ENCODE assay signal across 18 cellular contexts in the genomic region with DNA sequence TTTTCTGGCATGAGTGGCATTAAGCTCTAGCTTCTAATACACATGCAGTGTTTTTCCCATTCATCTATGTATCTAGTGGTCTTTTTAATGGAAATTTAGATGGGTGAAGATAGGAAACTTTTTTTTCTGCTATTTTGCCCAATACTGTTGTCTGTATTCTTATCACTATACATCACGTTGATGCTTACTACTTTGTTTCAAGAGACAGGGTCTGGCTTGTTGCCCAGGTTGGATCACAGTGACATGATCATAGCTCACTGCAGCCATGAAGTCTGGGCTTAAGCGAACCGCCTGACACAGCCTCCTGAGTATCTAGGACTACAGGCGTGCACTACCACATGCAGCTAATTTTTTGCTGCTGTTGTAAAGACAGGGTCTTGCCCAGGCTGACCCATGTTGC.
DNase-seq lines count a peak whose midpoint lies in the region; ATAC-seq and TF ChIP-seq lines count a peak whose summit lies in the region.
"Had no signal": no experiment of that assay in that cellular context is flagged by ENCODE, and none has a peak within 500 bp of the region (broad histone marks: within the 10 kb centered on the region; RNA-seq: fewer than 3 reads in every experiment).

No MANE protein-coding gene starts in this region.

- H3K27me3 ChIP-seq in right cardiac atrium (ENCODE audit: control insufficient read depth, insufficient read depth), result no peaks in the 10 kb centered on the region
- H3K27me3 ChIP-seq: body of pancreas, transverse colon had no signal

- no peak overlapping the region for H3K27ac Mint-ChIP-seq in nephron progenitor cell
- H3K27ac Mint-ChIP-seq in stimulated activated naive B cell treated with anti-CD40 and anti-IgM and Interleukin-4, amounts not matched to agents 10 μg/mL and 1 μg/mL and 100 μg/mL, for 72 hours, result no peak overlapping the region
- H3K27ac Mint-ChIP-seq: activated CD4-positive, alpha-beta T cell treated with anti-CD3 and anti-CD28 coated beads for 36 hours; CD4-positive, alpha-beta memory T cell had no signal

- TF ChIP-seq CTCF in choroid plexus epithelial cell (conservative IDR thresholded peaks at IDR 0.05; ENCODE audit: low read depth, low read length) (no peak), nephron progenitor cell (IDR thresholded peaks at IDR 0.05) (no peak)

- peaks cover 3% of the 10 kb centered on the region for H3K4me1 ChIP-seq in right cardiac atrium (ENCODE audit: control insufficient read depth, insufficient read depth, low read length)
- H3K4me1 ChIP-seq: body of pancreas, transverse colon had no signal

- H3K9me3 Mint-ChIP-seq in nephron progenitor cell, result peaks cover 3% of the 10 kb centered on the region
- no peaks in the 10 kb centered on the region for H3K9me3 Mint-ChIP-seq in stimulated activated naive B cell treated with anti-CD40 and anti-IgM and Interleukin-4, amounts not matched to agents 10 μg/mL and 1 μg/mL and 100 μg/mL, for 72 hours

- H3K4me3 Mint-ChIP-seq in nephron progenitor cell, result no peak overlapping the region
- no peak overlapping the region for H3K4me3 Mint-ChIP-seq in stimulated activated naive B cell treated with anti-CD40 and anti-IgM and Interleukin-4, amounts not matched to agents 10 μg/mL and 1 μg/mL and 100 μg/mL, for 72 hours
- H3K4me3 Mint-ChIP-seq: activated CD4-positive, alpha-beta T cell treated with anti-CD3 and anti-CD28 coated beads for 36 hours; CD4-positive, alpha-beta memory T cell had no signal

- H3K27ac ChIP-seq in right cardiac atrium (ENCODE audit: low read length), result no peak overlapping the region
- H3K27ac ChIP-seq: body of pancreas, transverse colon had no signal

- peak; percentile 29 for DNase-seq in Ammon's horn (ENCODE audit: low spot score)
- DNase-seq in NCI-H2171 (lab: John Stamatoyannopoulos, UW), result peak; percentile 20
- DNase-seq in choroid plexus epithelial cell (ENCODE audit: low read depth), result peak; percentile 66
- DNase-seq in right cardiac atrium, result peak; percentile 49 to 75 (median 62)
- DNase-seq in activated gamma-delta T cell (lab: John Stamatoyannopoulos, UW), result no peak
- no peak for DNase-seq in nephron progenitor cell
- no peak for DNase-seq in stimulated activated naive B cell treated with anti-CD40 and anti-IgM and Interleukin-4, amounts not matched to agents 10 μg/mL and 1 μg/mL and 100 μg/mL, for 72 hours
- no peak for DNase-seq in NK-92 (lab: John Stamatoyannopoulos, UW; ENCODE audit: unreplicated experiment)
- DNase-seq: ACHN; activated CD4-positive, alpha-beta T cell treated with anti-CD3 and anti-CD28 coated beads for 36 hours; activated CD8-positive, alpha-beta memory T cell treated with anti-CD3 and anti-CD28 coated beads, Interleukin-2, amount 50 U/mL, for 4 hours; activated naive CD4-positive, alpha-beta T cell treated with Interleukin-2 at 50 U/mL for 16 hours; CD4-positive, alpha-beta memory T cell; EL; GOT3; T-helper 2 cell; transverse colon had no signal

- intact Hi-C loops in right cardiac atrium (cut with DNase I), result no loop called here

- no peaks in the 10 kb centered on the region for H3K36me3 Mint-ChIP-seq in nephron progenitor cell (ENCODE audit: low read depth)
- H3K36me3 Mint-ChIP-seq in stimulated activated naive B cell treated with anti-CD40 and anti-IgM and Interleukin-4, amounts not matched to agents 10 μg/mL and 1 μg/mL and 100 μg/mL, for 72 hours, result peaks cover 0 to 6% of the 10 kb centered on the region in 2 donors
- H3K36me3 Mint-ChIP-seq: CD4-positive, alpha-beta memory T cell had no signal

- H3K9me3 ChIP-seq in right cardiac atrium (ENCODE audit: control insufficient read depth, low read length), result no peaks in the 10 kb centered on the region
- H3K9me3 ChIP-seq: body of pancreas, transverse colon had no signal

- peak; percentile 60 to 63 for ATAC-seq in right cardiac atrium
- ATAC-seq in stimulated activated naive B cell treated with anti-CD40 and anti-IgM and Interleukin-4, amounts not matched to agents 10 μg/mL and 1 μg/mL and 100 μg/mL, for 72 hours (replicated peaks), result no peak
- ATAC-seq: activated CD4-positive, alpha-beta T cell treated with anti-CD3 and anti-CD28 coated beads for 36 hours; body of pancreas had no signal

- H3K4me1 Mint-ChIP-seq in nephron progenitor cell, result no peaks in the 10 kb centered on the region
- peaks cover 0 to 10% of the 10 kb centered on the region in 2 donors for H3K4me1 Mint-ChIP-seq in stimulated activated naive B cell treated with anti-CD40 and anti-IgM and Interleukin-4, amounts not matched to agents 10 μg/mL and 1 μg/mL and 100 μg/mL, for 72 hours
- H3K4me1 Mint-ChIP-seq: activated CD4-positive, alpha-beta T cell treated with anti-CD3 and anti-CD28 coated beads for 36 hours; CD4-positive, alpha-beta memory T cell had no signal

- 29% methylated on average over 4 of the region's 4 CpGs for WGBS in right cardiac atrium

- no peaks in the 10 kb centered on the region for H3K27me3 Mint-ChIP-seq in nephron progenitor cell (ENCODE audit: low read depth, poor library complexity)
- no peaks in the 10 kb centered on the region for H3K27me3 Mint-ChIP-seq in stimulated activated naive B cell treated with anti-CD40 and anti-IgM and Interleukin-4, amounts not matched to agents 10 μg/mL and 1 μg/mL and 100 μg/mL, for 72 hours
- H3K27me3 Mint-ChIP-seq: activated CD4-positive, alpha-beta T cell treated with anti-CD3 and anti-CD28 coated beads for 36 hours; CD4-positive, alpha-beta memory T cell had no signal

- H3K4me3 ChIP-seq in choroid plexus epithelial cell (ENCODE audit: low read depth, low read length) (no peak overlapping the region), right cardiac atrium (ENCODE audit: low read length) (no peak overlapping the region)
- H3K4me3 ChIP-seq: body of pancreas, transverse colon had no signal

Comparison
In these comparisons a context has a peak if more than half of its experiments do, and no peak if none do; other contexts are left out.
1. DNase-seq: peak in Ammon's horn (single experiment), NCI-H2171 (single experiment), choroid plexus epithelial cell (single experiment) and right cardiac atrium (3 of 3); none in activated gamma-delta T cell (single experiment), nephron progenitor cell (single experiment), stimulated activated naive B cell treated with anti-CD40 and anti-IgM and Interleukin-4, amounts not matched to agents 10 μg/mL and 1 μg/mL and 100 μg/mL, for 72 hours (single experiment) and NK-92 (single experiment).
2. ATAC-seq: peak in right cardiac atrium (2 of 2); none in stimulated activated naive B cell treated with anti-CD40 and anti-IgM and Interleukin-4, amounts not matched to agents 10 μg/mL and 1 μg/mL and 100 μg/mL, for 72 hours (0 of 2).